Comparison of ENCODE assay signal across 8 cellular contexts in the genomic region with DNA sequence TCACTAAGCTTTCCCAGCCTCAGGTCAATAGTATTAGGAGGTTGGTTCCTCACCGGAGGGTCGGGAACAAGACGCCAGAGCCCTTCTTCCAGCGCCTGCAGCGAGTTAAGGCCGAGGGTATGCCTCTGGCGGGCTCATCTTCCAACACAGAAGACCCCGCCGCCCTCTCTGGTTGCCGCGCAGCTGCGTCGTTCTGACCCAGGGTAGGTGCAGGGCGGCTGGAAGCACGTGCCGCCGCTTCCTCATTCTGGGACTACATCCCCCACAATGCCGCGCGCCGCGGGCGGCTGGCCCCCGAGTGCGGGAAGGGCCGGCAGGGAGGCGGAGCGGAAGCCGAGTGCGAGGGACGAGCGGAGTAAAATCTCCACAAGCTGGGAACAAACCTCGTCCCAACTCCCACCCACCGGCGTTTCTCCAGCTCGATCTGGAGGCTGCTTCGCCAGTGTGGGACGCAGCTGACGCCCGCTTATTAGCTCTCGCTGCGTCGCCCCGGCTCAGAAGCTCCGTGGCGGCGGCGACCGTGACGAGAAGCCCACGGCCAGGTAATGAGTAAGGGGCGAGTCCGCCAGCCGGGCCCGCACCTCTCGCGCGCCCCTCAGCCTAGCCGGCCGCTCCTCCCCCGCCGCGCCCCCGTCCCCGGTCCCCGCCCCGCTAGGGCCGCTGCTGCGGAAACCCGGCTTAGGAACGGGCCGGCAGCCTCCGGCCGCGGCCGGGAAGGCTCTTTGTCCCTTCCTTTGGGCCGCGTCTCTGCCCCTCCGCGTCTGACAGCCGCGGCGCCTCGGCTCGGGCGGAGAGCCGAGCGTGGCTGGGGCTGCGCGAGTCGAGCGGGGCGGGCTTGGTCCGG. TPM values are rescaled to one million over a fixed set of nuclear protein-coding genes. Genes with fewer than 3 reads are reported as not detected.
DNase-seq lines count a peak whose midpoint lies in the region; ATAC-seq and TF ChIP-seq lines count a peak whose summit lies in the region.

A gene with protein sequence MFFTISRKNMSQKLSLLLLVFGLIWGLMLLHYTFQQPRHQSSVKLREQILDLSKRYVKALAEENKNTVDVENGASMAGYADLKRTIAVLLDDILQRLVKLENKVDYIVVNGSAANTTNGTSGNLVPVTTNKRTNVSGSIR (plus strand): TSS at position 319 of the 844 bp plus-strand sequence. CDS start 13,934 bp downstream, outside the sequence.

- H3K4me2 ChIP-seq in SK-N-SH, result peak within 1 kb of the TSS; percentile 74

- H3K4me3 ChIP-seq in HFF-Myc (replicated peaks; ENCODE audit: low read depth, low read length) (peak within 1 kb of the TSS; percentile 67), SK-N-SH (ENCODE audit: low read depth in 2 of 2, low read length in 1 of 2) (peak within 1 kb of the TSS; percentile 73 to 77), ovary (peak within 1 kb of the TSS; percentile 71), thymus (ENCODE audit: low read length) (peak within 1 kb of the TSS; percentile 94)

- peaks cover 11% of the 10 kb centered on the region for H3K79me2 ChIP-seq in SK-N-SH (ENCODE audit: insufficient read depth)

- H3K27me3 ChIP-seq in SK-N-SH (ENCODE audit: insufficient read depth) (no peaks in the 10 kb centered on the region), ovary (no peaks in the 10 kb centered on the region), thymus (ENCODE audit: control insufficient read depth, insufficient read depth) (peaks cover 2% of the 10 kb centered on the region)

- peaks cover 20% of the 10 kb centered on the region for H3F3A ChIP-seq in SK-N-SH (replicated peaks; ENCODE audit: insufficient read depth)

- peaks cover 10% of the 10 kb centered on the region for H3K27me3 Mint-ChIP-seq in activated naive CD8-positive, alpha-beta T cell treated with anti-CD3 and anti-CD28 coated beads for 36 hours

- H3K9me3 ChIP-seq in SK-N-SH (no peaks in the 10 kb centered on the region), ovary (no peaks in the 10 kb centered on the region), thymus (ENCODE audit: control insufficient read depth) (no peaks in the 10 kb centered on the region)

- peaks cover 2% of the 10 kb centered on the region for H3K9me3 Mint-ChIP-seq in activated naive CD8-positive, alpha-beta T cell treated with anti-CD3 and anti-CD28 coated beads for 36 hours

- H3K4me1 ChIP-seq in SK-N-SH (ENCODE audit: control insufficient read depth in 1 of 2, insufficient read depth in 2 of 2, low read depth in 1 of 2, low read length in 1 of 2) (peaks cover 0 to 10% of the 10 kb centered on the region in 2 experiments; a peak in 2 of 4 replicates), ovary (ENCODE audit: insufficient read depth) (peaks cover 3% of the 10 kb centered on the region), thymus (ENCODE audit: control insufficient read depth, insufficient read depth, low read length) (peaks cover 2% of the 10 kb centered on the region)

- no peaks in the 10 kb centered on the region for H3K9me2 ChIP-seq in SK-N-SH

- peak within 1 kb of the TSS; percentile 64 for H3K27ac Mint-ChIP-seq in activated naive CD8-positive, alpha-beta T cell treated with anti-CD3 and anti-CD28 coated beads for 36 hours

- peaks cover 3% of the 10 kb centered on the region for H3K36me3 Mint-ChIP-seq in activated naive CD8-positive, alpha-beta T cell treated with anti-CD3 and anti-CD28 coated beads for 36 hours

- peak within 1 kb of the TSS; percentile 86 for H2AFZ ChIP-seq in SK-N-SH (ENCODE audit: low read depth)

- peak within 1 kb of the TSS; percentile 73 for H3K9ac ChIP-seq in SK-N-SH

- intact Hi-C loops in Right ventricle myocardium inferior (cut with DNase I), result loop anchor here (1.0 kb wide), 1 partner anchor 83 kb away; a partner anchor contains a TSS
- intact Hi-C loops in ovary (cut with DNase I), result loop anchor here in 1 of 4 donors (10.0 kb wide), 1 partner anchor 62 kb away; a partner anchor contains a TSS

- peak; percentile 47 for TF ChIP-seq POLR2A in ovary (IDR thresholded peaks at IDR 0.05)

- peak; percentile 99 for ATAC-seq in Right ventricle myocardium inferior

- TF ChIP-seq RAD21 in SK-N-SH (IDR thresholded peaks at IDR 0.05; ENCODE audit: low read length), result no peak

- TF ChIP-seq EP300 in SK-N-SH (IDR thresholded peaks at IDR 0.05; ENCODE audit: borderline replicate concordance in 1 of 2, low read depth in 1 of 2, low read length in 1 of 2) (peak in 1 of 2 experiments; percentile 6; a peak in 1 of 4 replicates), ovary (IDR thresholded peaks at IDR 0.05) (peak; percentile 3)

- POLR2A ChIA-PET in SK-N-SH (lab: Yijun Ruan, JAX), result interaction anchor here (0.5 to 1.8 kb wide), 5 partner anchors 20 to 123 kb away, joined by 3 to 4 read pairs (median 4); no protein-coding TSS in a partner anchor

- H3K4me3 Mint-ChIP-seq in activated naive CD8-positive, alpha-beta T cell treated with anti-CD3 and anti-CD28 coated beads for 36 hours, result peak within 1 kb of the TSS; percentile 82

- H3K27ac ChIP-seq in SK-N-SH (ENCODE audit: low read depth in 2 of 2, low read length in 1 of 2), result peak within 1 kb of the TSS; percentile 87 to 90
- peak within 1 kb of the TSS; percentile 92 to 93 for H3K27ac ChIP-seq in ovary
- H3K27ac ChIP-seq in thymus (ENCODE audit: low read depth), result peak within 1 kb of the TSS; percentile 87

- peaks cover 50% of the 10 kb centered on the region for H3K4me1 Mint-ChIP-seq in activated naive CD8-positive, alpha-beta T cell treated with anti-CD3 and anti-CD28 coated beads for 36 hours

- H4K20me1 ChIP-seq in SK-N-SH (ENCODE audit: insufficient read depth), result no peaks in the 10 kb centered on the region

- DNase-seq in GM04504 (ENCODE audit: low read depth) (peak; percentile 78), HFF-Myc (ENCODE audit: extremely low read depth, low read depth) (peak; percentile 56), MV-4-11 (lab: John Stamatoyannopoulos, UW) (peak; percentile 83), SK-N-SH (peak; percentile 98), Right ventricle myocardium inferior (ENCODE audit: missing footprints) (peak; percentile 97), ovary (peak; percentile 89 to 94 (median 92))
- peak; percentile 86 for DNase-seq in activated naive CD8-positive, alpha-beta T cell treated with anti-CD3 and anti-CD28 coated beads for 36 hours

- CTCF ChIA-PET in SK-N-SH (lab: Yijun Ruan, JAX), result interaction anchor here (0.7 to 2.8 kb wide), 9 partner anchors 12 to 114 kb away, joined by 3 to 15 read pairs (median 3); a partner anchor contains a TSS

- 5% methylated on average over 48 of the region's 94 CpGs for WGBS in SK-N-SH (ENCODE audit: low lambda C conversion rate)
- WGBS in ovary, 3 donors, result 1 to 4% (median 1%) methylated on average over 46 to 94 of the region's 94 CpGs
- 1% methylated on average over 94 of the region's 94 CpGs for WGBS in thymus

- no peaks in the 10 kb centered on the region for H3K36me3 ChIP-seq in SK-N-SH (replicated peaks in 1 of 2; ENCODE audit: control insufficient read depth in 1 of 2, insufficient read depth in 2 of 2, low read length in 1 of 2)
- H3K36me3 ChIP-seq in ovary, result no peaks in the 10 kb centered on the region
- H3K36me3 ChIP-seq in thymus (ENCODE audit: control insufficient read depth, insufficient read depth), result no peaks in the 10 kb centered on the region

- TF ChIP-seq CTCF in HFF-Myc (IDR thresholded peaks at IDR 0.05; ENCODE audit: low read depth, low read length, missing control alignments) (no peak), SK-N-SH (IDR thresholded peaks at IDR 0.05) (no peak), ovary (IDR thresholded peaks at IDR 0.05) (no peak)

TF ChIP-seq in SK-N-SH, 30 proteins besides CTCF, POLR2A, EP300 and RAD21 (continues in another document):
- TF ChIP-seq, protein P1, sequence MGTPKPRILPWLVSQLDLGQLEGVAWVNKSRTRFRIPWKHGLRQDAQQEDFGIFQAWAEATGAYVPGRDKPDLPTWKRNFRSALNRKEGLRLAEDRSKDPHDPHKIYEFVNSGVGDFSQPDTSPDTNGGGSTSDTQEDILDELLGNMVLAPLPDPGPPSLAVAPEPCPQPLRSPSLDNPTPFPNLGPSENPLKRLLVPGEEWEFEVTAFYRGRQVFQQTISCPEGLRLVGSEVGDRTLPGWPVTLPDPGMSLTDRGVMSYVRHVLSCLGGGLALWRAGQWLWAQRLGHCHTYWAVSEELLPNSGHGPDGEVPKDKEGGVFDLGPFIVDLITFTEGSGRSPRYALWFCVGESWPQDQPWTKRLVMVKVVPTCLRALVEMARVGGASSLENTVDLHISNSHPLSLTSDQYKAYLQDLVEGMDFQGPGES (IDR thresholded peaks at IDR 0.05; ENCODE audit: low read depth, low read length), result no peak
- TF ChIP-seq RFX5 (IDR thresholded peaks at IDR 0.05; ENCODE audit: low read length) (no peak), FOSL2 (IDR thresholded peaks at IDR 0.05; ENCODE audit: borderline replicate concordance, low read depth) (no peak), TEAD4 (IDR thresholded peaks at IDR 0.05; ENCODE audit: borderline replicate concordance, insufficient read depth) (0 out of 2 replicates have a peak, but pooled peaks have one; percentile 33), FOXM1 (IDR thresholded peaks at IDR 0.05; ENCODE audit: low read depth) (no peak), SIN3A (IDR thresholded peaks at IDR 0.05; ENCODE audit: borderline replicate concordance, low read depth, low read length) (peak; percentile 63), MEF2A (IDR thresholded peaks at IDR 0.05; ENCODE audit: borderline replicate concordance, low read depth) (no peak), NRF1 (IDR thresholded peaks at IDR 0.05; ENCODE audit: low read depth, low read length) (no peak), YY1 (IDR thresholded peaks at IDR 0.05; ENCODE audit: low read depth) (peak; percentile 47; the same call in 1 of the 2 replicates), GABPA (IDR thresholded peaks at IDR 0.05; ENCODE audit: low read depth) (peak; percentile 70), POLR2AphosphoS5 (IDR thresholded peaks at IDR 0.05; ENCODE audit: low read depth, low read length) (peak; percentile 69)
- TF ChIP-seq, protein P2, sequence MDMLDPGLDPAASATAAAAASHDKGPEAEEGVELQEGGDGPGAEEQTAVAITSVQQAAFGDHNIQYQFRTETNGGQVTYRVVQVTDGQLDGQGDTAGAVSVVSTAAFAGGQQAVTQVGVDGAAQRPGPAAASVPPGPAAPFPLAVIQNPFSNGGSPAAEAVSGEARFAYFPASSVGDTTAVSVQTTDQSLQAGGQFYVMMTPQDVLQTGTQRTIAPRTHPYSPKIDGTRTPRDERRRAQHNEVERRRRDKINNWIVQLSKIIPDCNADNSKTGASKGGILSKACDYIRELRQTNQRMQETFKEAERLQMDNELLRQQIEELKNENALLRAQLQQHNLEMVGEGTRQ (IDR thresholded peaks at IDR 0.05; ENCODE audit: borderline replicate concordance, low read depth, low read length), result no peak; the same call in none of the 2 replicates

RNA-seq across cellular contexts. Expression of the gene that starts here (rescaled TPM):
- polyA plus RNA-seq in SK-N-SH (2012; rRNA removed) (5.5 and 6.8 TPM in 2 replicates), ovary (1 to 10 TPM; 7.1 to 7.3 TPM), thymus (8.3 TPM)
- 7.2 and 9.4 TPM in 2 replicates for polyA plus RNA-seq in SK-N-SH (2012; cell fraction: cytosol; rRNA removed)
- 5.3 and 6.0 TPM in 2 replicates for polyA plus RNA-seq in SK-N-SH (2012; cell fraction: nucleus; rRNA removed)
- 1 to 10 TPM; 3.9 to 4.3 TPM for total RNA-seq in activated naive CD8-positive, alpha-beta T cell treated with anti-CD3 and anti-CD28 coated beads for 36 hours
- total RNA-seq in Right ventricle myocardium inferior (8.5 TPM), ovary (10 to 100 TPM; 10.1 to 18.2 (median 12.1) TPM)

Comparison
In these comparisons a context has a peak if more than half of its experiments do, and no peak if none do; other contexts are left out.
1. Peak in every context shown above with its lines: DNase-seq, ATAC-seq, H3K4me3 ChIP-seq and H3K27ac ChIP-seq.